In genomic region chr1:54596756-54597155, GRCh38 we compare ENCODE assay signal across 26 cellular contexts. TPM values are rescaled to one million over a fixed set of nuclear protein-coding genes. Genes with fewer than 3 reads are reported as not detected.
A peak's percentile ranks its signal among the peaks of the same experiment; 100 is the strongest.
DNase-seq lines count a peak whose midpoint lies in the region; ATAC-seq, FAIRE-seq and TF ChIP-seq lines count a peak whose summit lies in the region.
"Had no signal": no experiment of that assay in that cellular context is flagged by ENCODE, and none has a peak within 500 bp of the region (broad histone marks: within the 10 kb centered on the region; RNA-seq: fewer than 3 reads in every experiment).

No MANE protein-coding gene starts in this region.

- TF ChIP-seq CTCF in HepG2 (CRISPR knock-in tag; IDR thresholded peaks at IDR 0.05): no peak
- no peak for TF ChIP-seq CTCF in right lobe of liver (IDR thresholded peaks at IDR 0.05)
- no peak for TF ChIP-seq CTCF in osteocyte (IDR thresholded peaks at IDR 0.05)
- no peak for TF ChIP-seq CTCF in psoas muscle (IDR thresholded peaks at IDR 0.05)

- in situ Hi-C loops in HepG2 (cut with HindIII; ENCODE audit: extremely low pct_ligation_motif_present, low pct_unique_long_range_greater_than_20kb): no loop called here

- 73% methylated on average over 2 of the region's 3 CpGs for WGBS in HepG2 (ENCODE audit: low lambda C conversion rate)
- WGBS in right lobe of liver (ENCODE audit: insufficient coverage, low coverage, low lambda C conversion rate, missing lambda C conversion rate): 100% methylated on average over 1 of the region's 3 CpGs
- 66 to 89% (median 74%) methylated on average over 3 of the region's 3 CpGs for WGBS in psoas muscle, 3 donors

- no peak for FAIRE-seq in HepG2 (lab: Jason Lieb, UNC)
- FAIRE-seq: A204.1, D721Med, GM18507, H54 had no signal

- TF ChIP-seq RAD21 in HepG2 (CRISPR knock-in tag; IDR thresholded peaks at IDR 0.05): no peak

- H3K9me3 Mint-ChIP-seq in osteocyte (ENCODE audit: unreplicated experiment): no peaks in the 10 kb centered on the region
- H3K9me3 Mint-ChIP-seq: CD4-positive, alpha-beta T cell; IgD-negative memory B cell had no signal

- no TSS peak for BruUV-seq in HepG2 (replicated peaks; lab: Mats Ljungman, UMichigan)

- H3K4me3 Mint-ChIP-seq in osteocyte (ENCODE audit: unreplicated experiment): no peak overlapping the region
- H3K4me3 Mint-ChIP-seq: CD4-positive, alpha-beta T cell had no signal

- no peak for TF ChIP-seq EP300 in HepG2 (IDR thresholded peaks at IDR 0.05; ENCODE audit: low read depth in 2 of 2, low read length in 2 of 2)
- no peak for TF ChIP-seq EP300 in HepG2 (CRISPR knock-in tag; IDR thresholded peaks at IDR 0.05; ENCODE audit: borderline replicate concordance)

- no peak overlapping the region for H2AFZ ChIP-seq in HepG2 (ENCODE audit: low read length)

- DNase-seq in HepG2 (ENCODE audit: low spot score) (no peak), right lobe of liver (no peak), adipocyte (ENCODE audit: low read depth) (peak; percentile 54), iris pigment epithelial cell (ENCODE audit: low read depth) (peak; percentile 44), osteocyte (ENCODE audit: extremely low spot score, unreplicated experiment) (no peak), psoas muscle (no peak)
- DNase-seq: AML-193; CD4-positive, alpha-beta T cell; DMS53; NCI-H1048; NCI-H1417; NCI-H1694; NCI-H2081; NCI-H774; Right ventricle myocardium superior; RPMI8226 had no signal

- H3K79me2 ChIP-seq in HepG2 (ENCODE audit: insufficient read depth, low read length): no peaks in the 10 kb centered on the region

- H3K4me3 ChIP-seq in HepG2 (replicated peaks in 1 of 3; ENCODE audit: insufficient read depth in 1 of 3, low read depth in 2 of 3, low read length in 3 of 3) (no peak overlapping the region), right lobe of liver (no peak overlapping the region), adipocyte (ENCODE audit: low read length) (no peak overlapping the region), psoas muscle (no peak overlapping the region)
- H3K4me3 ChIP-seq: BLaER1 treated with 17β-estradiol and CSF1 and Interleukin-3, amounts not matched to agents 10 nM and 100 nM; SJSA1 had no signal

- H3K9me3 ChIP-seq in HepG2 (ENCODE audit: low read length) (no peaks in the 10 kb centered on the region), right lobe of liver (no peaks in the 10 kb centered on the region), adipocyte (ENCODE audit: control insufficient read depth, low read length) (no peaks in the 10 kb centered on the region), psoas muscle (no peaks in the 10 kb centered on the region)
- H3K9me3 ChIP-seq: BLaER1 treated with 17β-estradiol and CSF1 and Interleukin-3, amounts not matched to agents 10 nM and 100 nM; SJSA1 had no signal

- CTCF ChIA-PET in HepG2 (lab: Yijun Ruan, JAX; ENCODE audit: low intra/inter-chr PET ratio, low total read pairs): no interaction called here

- no peaks in the 10 kb centered on the region for H4K20me1 ChIP-seq in HepG2 (ENCODE audit: insufficient read depth, low read length)
- H4K20me1 ChIP-seq: BLaER1 treated with 17β-estradiol and CSF1 and Interleukin-3, amounts not matched to agents 10 nM and 100 nM had no signal

- no peaks in the 10 kb centered on the region; a peak in 1 of 5 replicates for H3K36me3 ChIP-seq in HepG2 (replicated peaks in 1 of 2; ENCODE audit: control insufficient read depth in 1 of 2, insufficient read depth in 2 of 2, low read length in 2 of 2)
- no peaks in the 10 kb centered on the region for H3K36me3 ChIP-seq in right lobe of liver
- H3K36me3 ChIP-seq in adipocyte (ENCODE audit: control insufficient read depth, insufficient read depth, low read length, severe bottlenecking): no peaks in the 10 kb centered on the region
- peaks cover 2 to 70% of the 10 kb centered on the region in 2 donors for H3K36me3 ChIP-seq in psoas muscle (ENCODE audit: insufficient read depth in 1 of 2, low read depth in 1 of 2)
- H3K36me3 ChIP-seq: SJSA1 had no signal

- no peak overlapping the region for H3K27ac ChIP-seq in HepG2 (ENCODE audit: extremely low read length, insufficient read depth, low read length)
- no peak overlapping the region for H3K27ac ChIP-seq in right lobe of liver
- no peak overlapping the region for H3K27ac ChIP-seq in psoas muscle
- H3K27ac ChIP-seq: BLaER1 treated with 17β-estradiol and CSF1 and Interleukin-3, amounts not matched to agents 10 nM and 100 nM; SJSA1 had no signal

- H3K27ac Mint-ChIP-seq in osteocyte (ENCODE audit: unreplicated experiment): no peak overlapping the region
- H3K27ac Mint-ChIP-seq: CD4-positive, alpha-beta T cell; IgD-negative memory B cell had no signal

- no peak overlapping the region for H3K4me2 ChIP-seq in HepG2 (ENCODE audit: low read depth, low read length)
- H3K4me2 ChIP-seq: BLaER1 treated with 17β-estradiol and CSF1 and Interleukin-3, amounts not matched to agents 10 nM and 100 nM had no signal

- no peaks in the 10 kb centered on the region for H3K4me1 Mint-ChIP-seq in osteocyte (ENCODE audit: unreplicated experiment)
- H3K4me1 Mint-ChIP-seq: IgD-negative memory B cell had no signal

- H3K27me3 ChIP-seq in HepG2 (ENCODE audit: control insufficient read depth in 1 of 2, insufficient read depth in 2 of 2, low read length in 2 of 2) (no peaks in the 10 kb centered on the region), right lobe of liver (no peaks in the 10 kb centered on the region), adipocyte (replicated peaks; ENCODE audit: control insufficient read depth, insufficient read depth, low read length) (no peaks in the 10 kb centered on the region), psoas muscle (ENCODE audit: insufficient read depth in 3 of 3, low read length in 2 of 3) (no peaks in the 10 kb centered on the region)
- H3K27me3 ChIP-seq: BLaER1 treated with 17β-estradiol and CSF1 and Interleukin-3, amounts not matched to agents 10 nM and 100 nM; SJSA1 had no signal

- ATAC-seq in HepG2 (peak; percentile 20; the same call in 1 of the 3 replicates), right lobe of liver (no peak), HG03521 (IDR thresholded peaks at IDR 0.05; ENCODE audit: unreplicated experiment) (no peak), psoas muscle (no peak)

- TF ChIP-seq POLR2A in HepG2 (IDR thresholded peaks at IDR 0.05; ENCODE audit: insufficient read depth in 1 of 2, low read depth in 2 of 2, low read length in 2 of 2): no peak
- TF ChIP-seq POLR2A in right lobe of liver (IDR thresholded peaks at IDR 0.05): no peak

- H3K36me3 Mint-ChIP-seq in osteocyte (ENCODE audit: unreplicated experiment): no peaks in the 10 kb centered on the region
- H3K36me3 Mint-ChIP-seq: IgD-negative memory B cell had no signal

- intact Hi-C loops in HepG2 (cut with micrococcal nuclease; ENCODE audit: unreplicated experiment): no loop called here
- intact Hi-C loops in right lobe of liver (cut with DNase I): no loop called here
- intact Hi-C loops in psoas muscle (cut with DNase I): no loop called here

- H3K9ac ChIP-seq in HepG2 (ENCODE audit: insufficient read depth, low read depth, low read length) (no peak overlapping the region), adipocyte (ENCODE audit: low read length) (no peak overlapping the region)
- H3K9ac ChIP-seq: BLaER1 treated with 17β-estradiol and CSF1 and Interleukin-3, amounts not matched to agents 10 nM and 100 nM had no signal

- peaks cover 24% of the 10 kb centered on the region for H3K4me1 ChIP-seq in HepG2 (ENCODE audit: insufficient read depth, low read length)
- no peaks in the 10 kb centered on the region for H3K4me1 ChIP-seq in right lobe of liver
- no peaks in the 10 kb centered on the region for H3K4me1 ChIP-seq in adipocyte (ENCODE audit: control insufficient read depth, insufficient read depth, low read length)
- H3K4me1 ChIP-seq in psoas muscle: no peaks in the 10 kb centered on the region
- H3K4me1 ChIP-seq: BLaER1 treated with 17β-estradiol and CSF1 and Interleukin-3, amounts not matched to agents 10 nM and 100 nM; SJSA1 had no signal

- no peaks in the 10 kb centered on the region for H3K27me3 Mint-ChIP-seq in osteocyte (ENCODE audit: unreplicated experiment)
- H3K27me3 Mint-ChIP-seq: CD4-positive, alpha-beta T cell; IgD-negative memory B cell had no signal

- POLR2A ChIA-PET in HepG2 (lab: Yijun Ruan, JAX): no interaction called here

RNA-seq across cellular contexts. Expression of gene FAM151A, which starts 26.6 kb away (rescaled TPM):
- total RNA-seq in HepG2 (2016; rRNA removed; fragmentation: Illumina TruSeq; extraction: Trizol) (1.5 and 3.6 TPM in 2 replicates), right lobe of liver (10 to 100 TPM in 2 of 6 experiments, 1 to 10 TPM in 2, under 1 TPM in 2; 0.12 to 72.9 (median 5.2) TPM), osteocyte (not detected in 2 replicates), psoas muscle (not detected)
- 0.40 and 0.79 TPM in 2 replicates for total RNA-seq in HepG2 (2016; cell fraction: cytosol; rRNA removed; fragmentation: Illumina TruSeq; extraction: Trizol; ENCODE audit: low read depth)
- total RNA-seq in HepG2 (2016; cell fraction: insoluble cytoplasmic fraction; rRNA removed; fragmentation: Illumina TruSeq; extraction: Trizol): 1.3 and 4.4 TPM in 2 replicates
- total RNA-seq in HepG2 (2016; cell fraction: membrane; rRNA removed; fragmentation: Illumina TruSeq; extraction: Trizol): 0.77 and 1.3 TPM in 2 replicates
- total RNA-seq in HepG2 (2016; cell fraction: nucleus; rRNA removed; fragmentation: Illumina TruSeq; extraction: Trizol): 2.6 and 3.0 TPM in 2 replicates
- polyA plus RNA-seq in HepG2 (2011; rRNA removed) (0.25 and 0.29 TPM in 2 replicates), psoas muscle (under 1 TPM in 2 of 3 donors, not detected in 1; 0.05 to 0.07 TPM)
- polyA plus RNA-seq in HepG2 (2011; cell fraction: cytosol; rRNA removed): 0.09 and 0.28 TPM in 2 replicates
- 0.21 and 0.26 TPM in 2 replicates for polyA plus RNA-seq in HepG2 (2011; cell fraction: nucleus; rRNA removed)
- polyA plus RNA-seq in HepG2 (2012): 0.08 and 0.19 TPM in 2 replicates
- polyA plus RNA-seq in HepG2 (2016; cell fraction: cytosol; fragmentation: Illumina TruSeq; extraction: Trizol; ENCODE audit: low read depth): 0.55 and 0.68 TPM in 2 replicates
- polyA plus RNA-seq in HepG2 (2016; cell fraction: insoluble cytoplasmic fraction; fragmentation: Illumina TruSeq; extraction: Trizol; ENCODE audit: low read depth): 0.85 and 1.2 TPM in 2 replicates
- polyA plus RNA-seq in HepG2 (2016; cell fraction: membrane; fragmentation: Illumina TruSeq; extraction: Trizol; ENCODE audit: low read depth): 0.62 and 0.73 TPM in 2 replicates
- polyA plus RNA-seq in HepG2 (2016; cell fraction: nucleus; fragmentation: Illumina TruSeq; extraction: Trizol; ENCODE audit: insufficient read depth, low read depth): 3.3 and 3.5 TPM in 2 replicates
- 0.38 TPM in 1 of 2 replicates, not detected in the other for polyA minus RNA-seq in HepG2 (2011; rRNA and poly(A)+ RNA removed; ENCODE audit: low replicate concordance)
- polyA minus RNA-seq in HepG2 (2011; cell fraction: cytosol; rRNA and poly(A)+ RNA removed): not detected in 2 replicates
- not detected in 2 replicates for polyA minus RNA-seq in HepG2 (2011; cell fraction: nucleus; rRNA and poly(A)+ RNA removed)
- total RNA-seq: CD4-positive, alpha-beta T cell; Daoy; SJSA1 had no signal
- polyA plus RNA-seq: IgD-negative memory B cell had no signal

RNA-seq across cellular contexts. Expression of gene MROH7, which starts 44.8 kb away (rescaled TPM):
- total RNA-seq in HepG2 (2016; rRNA removed; fragmentation: Illumina TruSeq; extraction: Trizol) (0.09 TPM in 1 of 2 replicates, not detected in the other), right lobe of liver (1 to 10 TPM in 3 of 6 experiments, under 1 TPM in 3; 0.37 to 3.1 (median 1.2) TPM), osteocyte (0.11 TPM in 1 of 2 replicates, not detected in the other), psoas muscle (1 to 10 TPM; 1.1 to 7.0 (median 1.8) TPM)
- not detected in 2 replicates for total RNA-seq in HepG2 (2016; cell fraction: cytosol; rRNA removed; fragmentation: Illumina TruSeq; extraction: Trizol; ENCODE audit: low read depth)
- not detected in 2 replicates for total RNA-seq in HepG2 (2016; cell fraction: insoluble cytoplasmic fraction; rRNA removed; fragmentation: Illumina TruSeq; extraction: Trizol)
- not detected in 2 replicates for total RNA-seq in HepG2 (2016; cell fraction: membrane; rRNA removed; fragmentation: Illumina TruSeq; extraction: Trizol)
- not detected in 2 replicates for total RNA-seq in HepG2 (2016; cell fraction: nucleus; rRNA removed; fragmentation: Illumina TruSeq; extraction: Trizol)
- polyA plus RNA-seq in HepG2 (2011; rRNA removed) (0.08 and 0.09 TPM in 2 replicates), psoas muscle (under 1 TPM; 0.05 to 0.48 (median 0.23) TPM)
- polyA plus RNA-seq in HepG2 (2011; cell fraction: cytosol; rRNA removed): not detected in 2 replicates
- polyA plus RNA-seq in HepG2 (2011; cell fraction: nucleus; rRNA removed): 0.27 and 0.29 TPM in 2 replicates
- polyA plus RNA-seq in HepG2 (2012): 0.05 and 0.12 TPM in 2 replicates
- not detected in 2 replicates for polyA plus RNA-seq in HepG2 (2016; cell fraction: cytosol; fragmentation: Illumina TruSeq; extraction: Trizol; ENCODE audit: low read depth)
- polyA plus RNA-seq in HepG2 (2016; cell fraction: insoluble cytoplasmic fraction; fragmentation: Illumina TruSeq; extraction: Trizol; ENCODE audit: low read depth): not detected in 2 replicates
- polyA plus RNA-seq in HepG2 (2016; cell fraction: membrane; fragmentation: Illumina TruSeq; extraction: Trizol; ENCODE audit: low read depth): not detected in 2 replicates
- polyA plus RNA-seq in HepG2 (2016; cell fraction: nucleus; fragmentation: Illumina TruSeq; extraction: Trizol; ENCODE audit: insufficient read depth, low read depth): not detected in 2 replicates
- polyA minus RNA-seq in HepG2 (2011; rRNA and poly(A)+ RNA removed; ENCODE audit: low replicate concordance): 0.16 and 1.7 TPM in 2 replicates
- not detected in 2 replicates for polyA minus RNA-seq in HepG2 (2011; cell fraction: cytosol; rRNA and poly(A)+ RNA removed)
- polyA minus RNA-seq in HepG2 (2011; cell fraction: nucleus; rRNA and poly(A)+ RNA removed): 0.37 TPM in 1 of 2 replicates, not detected in the other
- total RNA-seq: Daoy, G401, SJSA1 had no signal
- polyA plus RNA-seq: IgD-negative memory B cell had no signal

RNA-seq across cellular contexts. Expression of gene ACOT11, which starts 48.7 kb away (rescaled TPM):
- total RNA-seq in HepG2 (2016; rRNA removed; fragmentation: Illumina TruSeq; extraction: Trizol) (3.0 and 3.3 TPM in 2 replicates), right lobe of liver (1 to 10 TPM in 2 of 6 experiments, under 1 TPM in 4; 0.50 to 1.3 (median 0.84) TPM), osteocyte (0.24 and 0.35 TPM in 2 replicates), psoas muscle (10 to 100 TPM in 1 of 4 donors, 1 to 10 TPM in 3; 2.4 to 13.9 (median 5.0) TPM)
- total RNA-seq in HepG2 (2016; cell fraction: cytosol; rRNA removed; fragmentation: Illumina TruSeq; extraction: Trizol; ENCODE audit: low read depth): 0.79 and 1.0 TPM in 2 replicates
- 2.1 and 2.6 TPM in 2 replicates for total RNA-seq in HepG2 (2016; cell fraction: insoluble cytoplasmic fraction; rRNA removed; fragmentation: Illumina TruSeq; extraction: Trizol)
- total RNA-seq in HepG2 (2016; cell fraction: membrane; rRNA removed; fragmentation: Illumina TruSeq; extraction: Trizol): 2.2 TPM in 2 replicates
- total RNA-seq in HepG2 (2016; cell fraction: nucleus; rRNA removed; fragmentation: Illumina TruSeq; extraction: Trizol): 1.8 and 2.5 TPM in 2 replicates
- polyA plus RNA-seq in HepG2 (2011; rRNA removed) (2.6 and 2.8 TPM in 2 replicates), psoas muscle (1 to 10 TPM in 1 of 3 donors, under 1 TPM in 2; 0.82 to 2.3 (median 0.93) TPM)
- 0.88 and 1.6 TPM in 2 replicates for polyA plus RNA-seq in HepG2 (2011; cell fraction: cytosol; rRNA removed)
- 6.8 and 12.7 TPM in 2 replicates for polyA plus RNA-seq in HepG2 (2011; cell fraction: nucleus; rRNA removed)
- polyA plus RNA-seq in HepG2 (2012): 1.4 and 2.1 TPM in 2 replicates
- 0.62 and 0.68 TPM in 2 replicates for polyA plus RNA-seq in HepG2 (2016; cell fraction: cytosol; fragmentation: Illumina TruSeq; extraction: Trizol; ENCODE audit: low read depth)
- polyA plus RNA-seq in HepG2 (2016; cell fraction: insoluble cytoplasmic fraction; fragmentation: Illumina TruSeq; extraction: Trizol; ENCODE audit: low read depth): 1.9 and 3.1 TPM in 2 replicates
- 1.3 and 1.4 TPM in 2 replicates for polyA plus RNA-seq in HepG2 (2016; cell fraction: membrane; fragmentation: Illumina TruSeq; extraction: Trizol; ENCODE audit: low read depth)
- polyA plus RNA-seq in HepG2 (2016; cell fraction: nucleus; fragmentation: Illumina TruSeq; extraction: Trizol; ENCODE audit: insufficient read depth, low read depth): 4.8 and 6.2 TPM in 2 replicates
- polyA minus RNA-seq in HepG2 (2011; rRNA and poly(A)+ RNA removed; ENCODE audit: low replicate concordance): 7.7 and 8.7 TPM in 2 replicates
- polyA minus RNA-seq in HepG2 (2011; cell fraction: cytosol; rRNA and poly(A)+ RNA removed): 1.4 and 2.3 TPM in 2 replicates
- 3.1 and 5.0 TPM in 2 replicates for polyA minus RNA-seq in HepG2 (2011; cell fraction: nucleus; rRNA and poly(A)+ RNA removed)

Comparison
In these comparisons a context has a peak if more than half of its experiments do, and no peak if none do; other contexts are left out.
1. DNase-seq: peak in adipocyte (single experiment) and iris pigment epithelial cell (single experiment); none in HepG2 (single experiment), right lobe of liver (0 of 3), osteocyte (single experiment) and psoas muscle (0 of 2).